ENCODE assay signal across 7 cellular contexts in genomic region chr19:55676889-55677505, GRCh38. TPM values are rescaled to one million over a fixed set of nuclear protein-coding genes. Genes with fewer than 3 reads are reported as not detected.
DNase-seq lines count a peak whose midpoint lies in the region; ATAC-seq, FAIRE-seq and TF ChIP-seq lines count a peak whose summit lies in the region.

No MANE protein-coding gene starts in this region.

- H3K9me3 ChIP-seq in Panc1 (ENCODE audit: control insufficient read depth, insufficient read depth, low read depth, low read length), result no peaks in the 10 kb centered on the region
- H3K9me3 ChIP-seq in esophagus muscularis mucosa, result no peaks in the 10 kb centered on the region
- no peaks in the 10 kb centered on the region for H3K9me3 ChIP-seq in gastrocnemius medialis

- intact Hi-C loops in Panc1 (cut with micrococcal nuclease; ENCODE audit: unreplicated experiment) (no loop called here), esophagus muscularis mucosa (cut with DNase I) (no loop called here), gastrocnemius medialis (cut with DNase I; ENCODE audit: low total_unique reads) (no loop called here)

- H3K36me3 ChIP-seq in Panc1 (ENCODE audit: control insufficient read depth, insufficient read depth, low read length) (peaks cover 25% of the 10 kb centered on the region), esophagus muscularis mucosa (peaks cover 26 to 67% (median 57%) of the 10 kb centered on the region in 4 donors), gastrocnemius medialis (peaks cover 0 to 30% of the 10 kb centered on the region in 2 donors)

- peak overlapping the region; percentile 64 to 94 for H3K4me3 ChIP-seq in Panc1 (ENCODE audit: low read depth in 2 of 2, low read length in 2 of 2)
- H3K4me3 ChIP-seq in esophagus muscularis mucosa, result peak overlapping the region in 1 of 4 donors; percentile 94
- peak overlapping the region in 1 of 4 donors; percentile 87 for H3K4me3 ChIP-seq in gastrocnemius medialis

- DNase-seq in GM18507 (ENCODE audit: extremely low spot score, insufficient read length, low read depth), result no peak
- no peak for DNase-seq in Panc1 (ENCODE audit: low read depth, low spot score)
- DNase-seq in esophagus muscularis mucosa (ENCODE audit: extremely low spot score), result no peak
- no peak for DNase-seq in gastrocnemius medialis
- DNase-seq in ACHN, result no peak
- no peak for DNase-seq in NCI-H82 (lab: John Stamatoyannopoulos, UW)

- H3K27me3 ChIP-seq in Panc1 (ENCODE audit: control insufficient read depth, insufficient read depth, low read length) (no peaks in the 10 kb centered on the region), esophagus muscularis mucosa (no peaks in the 10 kb centered on the region), gastrocnemius medialis (no peaks in the 10 kb centered on the region)

- POLR2A ChIA-PET in Panc1 (lab: Charles Lee), result interaction anchor here (0.5 kb wide), 1 partner anchor 29 kb away, joined by 3 read pairs; no protein-coding TSS in a partner anchor

- TF ChIP-seq EP300 in esophagus muscularis mucosa (IDR thresholded peaks at IDR 0.05), result no peak

- TF ChIP-seq POLR2A in esophagus muscularis mucosa (IDR thresholded peaks at IDR 0.05; ENCODE audit: low read depth) (no peak), gastrocnemius medialis (IDR thresholded peaks at IDR 0.05) (no peak)

- FAIRE-seq in GM18507 (lab: Jason Lieb, UNC), result peak; percentile 66

- WGBS in esophagus muscularis mucosa, result 74% methylated on average over 7 of the region's 7 CpGs

- BruUV-seq in Panc1 (replicated peaks; lab: Mats Ljungman, UMichigan), result no TSS peak

- peak overlapping the region; percentile 96 for H3K27ac ChIP-seq in Panc1 (ENCODE audit: low read length)
- peak overlapping the region in 3 of 4 donors; percentile 25 to 86 (median 41) for H3K27ac ChIP-seq in esophagus muscularis mucosa (replicated peaks in 1 of 4)
- peak overlapping the region; percentile 39 to 95 (median 83) for H3K27ac ChIP-seq in gastrocnemius medialis

- ATAC-seq in Panc1 (no peak), gastrocnemius medialis (no peak), GM21447 (IDR thresholded peaks at IDR 0.05; ENCODE audit: unreplicated experiment) (no peak)

- peaks cover 53% of the 10 kb centered on the region for H3K4me1 ChIP-seq in Panc1 (ENCODE audit: control insufficient read depth, insufficient read depth, low read length)
- H3K4me1 ChIP-seq in esophagus muscularis mucosa, result peaks cover 38 to 76% (median 59%) of the 10 kb centered on the region in 4 donors
- H3K4me1 ChIP-seq in gastrocnemius medialis, result peaks cover 31 to 38% of the 10 kb centered on the region in 2 donors

- in situ Hi-C loops in Panc1 (cut with HindIII; ENCODE audit: low pct_unique_long_range_greater_than_20kb, low sequenced_read_pairs), result no loop called here
- in situ Hi-C loops in gastrocnemius medialis (cut with MboI; ENCODE audit: low sequenced_read_pairs in 4 of 4), result no loop called here
- in situ Hi-C loops in ACHN (cut with HindIII; ENCODE audit: low pct_ligation_motif_present, low pct_unique_long_range_greater_than_20kb, low sequenced_read_pairs), result no loop called here

- CTCF ChIA-PET in Panc1 (lab: Charles Lee), result no interaction called here

- TF ChIP-seq CTCF in Panc1 (IDR thresholded peaks at IDR 0.05) (no peak), esophagus muscularis mucosa (IDR thresholded peaks at IDR 0.05) (no peak), gastrocnemius medialis (IDR thresholded peaks at IDR 0.05 in 4 of 5, conservative IDR thresholded peaks at IDR 0.05 in 1 of 5) (no peak)

RNA-seq across cellular contexts. Expression of gene EPN1, which starts 2.0 kb away (rescaled TPM):
- total RNA-seq in Panc1 (2021; ENCODE audit: unreplicated experiment) (361 TPM), esophagus muscularis mucosa (100 to 1,000 TPM in 2 of 4 donors, 10 to 100 TPM in 2; 30.7 to 176 (median 104) TPM), gastrocnemius medialis (100 to 1,000 TPM in 3 of 4 donors, 10 to 100 TPM in 1; 58.7 to 214 (median 190) TPM)
- 697 TPM for polyA plus RNA-seq in Panc1 (2012; ENCODE audit: insufficient read length)

RNA-seq across cellular contexts. Expression of gene U2AF2, which starts 22.2 kb away (rescaled TPM):
- 545 TPM for total RNA-seq in Panc1 (2021; ENCODE audit: unreplicated experiment)
- 761 TPM for polyA plus RNA-seq in Panc1 (2012; ENCODE audit: insufficient read length)
- 100 to 1,000 TPM in 2 of 4 donors, 10 to 100 TPM in 2; 80.4 to 122 (median 104) TPM for total RNA-seq in esophagus muscularis mucosa
- 10 to 100 TPM; 38.1 to 60.2 (median 50.1) TPM for total RNA-seq in gastrocnemius medialis

RNA-seq across cellular contexts. Expression of gene CCDC106, which starts 29.0 kb away (rescaled TPM):
- total RNA-seq in Panc1 (2021; ENCODE audit: unreplicated experiment) (47.8 TPM), esophagus muscularis mucosa (10 to 100 TPM in 3 of 4 donors, 1 to 10 TPM in 1; 9.4 to 22.0 (median 19.2) TPM), gastrocnemius medialis (10 to 100 TPM in 2 of 4 donors, 1 to 10 TPM in 2; 6.3 to 21.2 (median 12.6) TPM)
- 101 TPM for polyA plus RNA-seq in Panc1 (2012; ENCODE audit: insufficient read length)

RNA-seq across cellular contexts. Expression of gene ZNF581, which starts 33.5 kb away (rescaled TPM):
- 39.0 TPM for total RNA-seq in Panc1 (2021; ENCODE audit: unreplicated experiment)
- 42.2 TPM for polyA plus RNA-seq in Panc1 (2012; ENCODE audit: insufficient read length)
- total RNA-seq in esophagus muscularis mucosa, result 10 to 100 TPM; 13.3 to 26.6 (median 18.2) TPM
- total RNA-seq in gastrocnemius medialis, result 10 to 100 TPM in 3 of 4 donors, 1 to 10 TPM in 1; 9.9 to 17.3 (median 13.7) TPM

RNA-seq across cellular contexts. Expression of gene ZNF580, which starts 36.2 kb away (rescaled TPM):
- total RNA-seq in Panc1 (2021; ENCODE audit: unreplicated experiment) (58.0 TPM), esophagus muscularis mucosa (10 to 100 TPM; 38.3 to 66.8 (median 43.1) TPM), gastrocnemius medialis (10 to 100 TPM in 1 of 4 donors, 1 to 10 TPM in 3; 1.5 to 12.3 (median 7.2) TPM)
- 91.5 TPM for polyA plus RNA-seq in Panc1 (2012; ENCODE audit: insufficient read length)

Comparison
In these comparisons a context has a peak if more than half of its experiments do, and no peak if none do; other contexts are left out.
1. H3K27ac ChIP-seq: peak in every context shown above with its lines; median percentile 96 in Panc1; 83 in gastrocnemius medialis; 41 in esophagus muscularis mucosa.